1 cellular context compared by ENCODE assay signal in genomic region chr10:122344741-122345258, GRCh38.
TF ChIP-seq lines count a peak whose summit lies in the region.

No MANE protein-coding gene starts in this region.

TF ChIP-seq in HepG2, 621 proteins besides CTCF, POLR2A, EP300 and RAD21 (continued from another document and continues in another):
- no peak for TF ChIP-seq ZNF800 (CRISPR knock-in tag; IDR thresholded peaks at IDR 0.05)
- TF ChIP-seq ATF1 (CRISPR knock-in tag; IDR thresholded peaks at IDR 0.05), result no peak
- TF ChIP-seq MYC (CRISPR knock-in tag; IDR thresholded peaks at IDR 0.05; ENCODE audit: borderline replicate concordance), result peak; percentile 59; the same call in 1 of the 2 replicates
- TF ChIP-seq HNRNPH1 (optimal IDR thresholded peaks at IDR 0.05; ENCODE audit: low read depth, low read length), result no peak
- TF ChIP-seq ZNF547 (CRISPR knock-in tag; IDR thresholded peaks at IDR 0.05), result no peak; the same call in 1 of the 2 replicates
- TF ChIP-seq ZNF513 (CRISPR knock-in tag; conservative IDR thresholded peaks at IDR 0.05), result no peak
- TF ChIP-seq TEAD2 (CRISPR knock-in tag; IDR thresholded peaks at IDR 0.05), result no peak
- no peak for TF ChIP-seq GTF2F1 (IDR thresholded peaks at IDR 0.05; ENCODE audit: low read length)
- TF ChIP-seq SIN3A (IDR thresholded peaks at IDR 0.05; ENCODE audit: borderline replicate concordance, low read depth, low read length), result no peak
- TF ChIP-seq FLYWCH1 (CRISPR knock-in tag; IDR thresholded peaks at IDR 0.05), result no peak
- no peak; the same call in 1 of the 2 replicates for TF ChIP-seq ZNF772 (CRISPR knock-in tag; IDR thresholded peaks at IDR 0.05)
- TF ChIP-seq U2AF2 (IDR thresholded peaks at IDR 0.05; ENCODE audit: low read depth, low read length), result no peak
- no peak for TF ChIP-seq SP2 (CRISPR knock-in tag; IDR thresholded peaks at IDR 0.05)
- 0 out of 2 replicates have a peak, but pooled peaks have one; percentile 15 for TF ChIP-seq MIER2 (CRISPR knock-in tag; IDR thresholded peaks at IDR 0.05)
- TF ChIP-seq TFDP2 (CRISPR knock-in tag; IDR thresholded peaks at IDR 0.05), result no peak; the same call in 1 of the 2 replicates
- no peak for TF ChIP-seq ZNF570 (CRISPR knock-in tag; IDR thresholded peaks at IDR 0.05; ENCODE audit: borderline replicate concordance)
- peak in 1 of 2 experiments; percentile 54; a peak in 1 of 4 replicates for TF ChIP-seq HMGXB4 (CRISPR knock-in tag; IDR thresholded peaks at IDR 0.05; ENCODE audit: borderline replicate concordance in 1 of 2, low read depth in 1 of 2)
- TF ChIP-seq ZNF34 (CRISPR knock-in tag; IDR thresholded peaks at IDR 0.05; ENCODE audit: borderline replicate concordance), result no peak
- no peak for TF ChIP-seq ZNF816 (CRISPR knock-in tag; IDR thresholded peaks at IDR 0.05; ENCODE audit: borderline replicate concordance)
- no peak for TF ChIP-seq BORCS8-MEF2B (CRISPR knock-in tag; IDR thresholded peaks at IDR 0.05)
- TF ChIP-seq MED13 (CRISPR knock-in tag; IDR thresholded peaks at IDR 0.05), result no peak
- TF ChIP-seq ZFYVE20 (CRISPR knock-in tag; IDR thresholded peaks at IDR 0.05; ENCODE audit: borderline replicate concordance, low read depth), result no peak
- no peak for TF ChIP-seq ZBTB8A (CRISPR knock-in tag; IDR thresholded peaks at IDR 0.05; ENCODE audit: borderline replicate concordance, low read depth)
- no peak for TF ChIP-seq SNAPC4 (CRISPR knock-in tag; IDR thresholded peaks at IDR 0.05)
- peak; percentile 47; the same call in 1 of the 2 replicates for TF ChIP-seq ELF3 (CRISPR knock-in tag; IDR thresholded peaks at IDR 0.05)
- TF ChIP-seq ZBTB33 (CRISPR knock-in tag; IDR thresholded peaks at IDR 0.05), result peak; percentile 62
- no peak for TF ChIP-seq ZBTB21 (CRISPR knock-in tag; IDR thresholded peaks at IDR 0.05)
- TF ChIP-seq NFIC (IDR thresholded peaks at IDR 0.05; ENCODE audit: low read length), result no peak
- no peak for TF ChIP-seq HNF1A (IDR thresholded peaks at IDR 0.05; ENCODE audit: low read depth)
- TF ChIP-seq HNF1A (CRISPR knock-in tag; IDR thresholded peaks at IDR 0.05; ENCODE audit: borderline replicate concordance), result no peak
- peak; percentile 74; the same call in 1 of the 2 replicates for TF ChIP-seq KDM1A (CRISPR knock-in tag; IDR thresholded peaks at IDR 0.05)
- TF ChIP-seq ZNF354B (CRISPR knock-in tag; IDR thresholded peaks at IDR 0.05), result no peak
- no peak for TF ChIP-seq GPN1 (CRISPR knock-in tag; IDR thresholded peaks at IDR 0.05; ENCODE audit: borderline replicate concordance)
- TF ChIP-seq ZNF282 (IDR thresholded peaks at IDR 0.05; ENCODE audit: partially characterized antibody), result no peak
- TF ChIP-seq MEIS1 (CRISPR knock-in tag; IDR thresholded peaks at IDR 0.05; ENCODE audit: borderline replicate concordance), result no peak
- no peak for TF ChIP-seq SRSF1 (optimal IDR thresholded peaks at IDR 0.05; ENCODE audit: low read depth, low read length)
- TF ChIP-seq ZNF850 (CRISPR knock-in tag; conservative IDR thresholded peaks at IDR 0.05), result no peak
